Comparison of ENCODE assay signal across 8 cellular contexts in the genomic region with DNA sequence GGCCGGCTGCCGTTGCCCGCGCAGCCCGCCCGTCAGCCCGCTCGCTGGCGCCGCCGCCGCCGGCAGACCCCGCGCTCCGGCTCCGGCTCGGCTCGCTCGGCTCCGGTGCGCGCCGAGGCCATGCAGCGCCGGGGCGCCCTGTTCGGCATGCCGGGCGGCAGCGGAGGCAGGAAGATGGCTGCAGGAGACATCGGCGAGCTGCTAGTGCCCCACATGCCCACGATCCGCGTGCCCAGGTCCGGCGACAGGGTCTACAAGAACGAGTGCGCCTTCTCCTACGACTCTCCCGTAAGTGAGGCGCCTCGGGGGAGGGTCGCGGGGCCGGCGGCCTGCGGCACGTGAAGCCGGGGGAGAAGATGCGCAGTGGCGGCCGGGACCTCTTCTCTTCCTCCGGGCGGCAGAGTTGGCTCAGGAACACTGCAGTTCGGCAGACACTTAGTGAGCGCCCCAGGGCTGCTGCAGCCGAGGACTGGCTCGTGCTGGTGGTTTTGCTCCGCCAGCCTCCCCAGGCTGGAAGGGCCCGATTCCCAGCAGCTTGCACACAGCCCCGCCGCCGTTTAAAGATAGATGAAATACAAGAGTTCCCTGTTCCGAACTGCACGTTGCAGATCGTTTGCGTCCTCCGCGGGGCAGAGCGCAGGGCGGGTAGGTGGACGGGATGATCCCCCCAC. TPM values are rescaled to one million over a fixed set of nuclear protein-coding genes. Genes with fewer than 3 reads are reported as not detected.
A peak's percentile ranks its signal among the peaks of the same experiment; 100 is the strongest.
DNase-seq lines count a peak whose midpoint lies in the region; ATAC-seq, FAIRE-seq and TF ChIP-seq lines count a peak whose summit lies in the region.

No MANE protein-coding gene starts in this region.

- H3K4me1 ChIP-seq in duodenal mucosa (ENCODE audit: control insufficient read depth in 1 of 2, insufficient read depth in 2 of 2, low read length in 2 of 2) (peaks cover 8 to 10% of the 10 kb centered on the region in 2 donors), lower lobe of right lung (peaks cover 19% of the 10 kb centered on the region)

- H3K4me3 ChIP-seq in duodenal mucosa (ENCODE audit: low read depth in 1 of 2, low read length in 2 of 2) (peak overlapping the region; percentile 79 to 83), lower lobe of right lung (peak overlapping the region; percentile 83)

- H3K36me3 ChIP-seq in duodenal mucosa (ENCODE audit: control insufficient read depth in 1 of 2, insufficient read depth in 2 of 2, low read length in 2 of 2) = no peaks in the 10 kb centered on the region
- H3K36me3 ChIP-seq in lower lobe of right lung = no peaks in the 10 kb centered on the region

- DNase-seq in GM19239 (ENCODE audit: insufficient read length, low spot score) (peak; percentile 63), NCI-H524 (lab: John Stamatoyannopoulos, UW) (peak; percentile 70 to 86), lower lobe of right lung (peak; percentile 84)
- peak; percentile 66 to 70 for DNase-seq in activated CD4-positive, alpha-beta T cell treated with anti-CD3 and anti-CD28 coated beads, Interleukin-2, amount 50 U/mL, for 48 hours
- DNase-seq in stimulated activated CD4-positive, alpha-beta T cell treated with anti-CD3 and anti-CD28 coated beads, TNF-alpha, amount 100 ng/mL, for 1 hour (ENCODE audit: low read depth in 3 of 3, low spot score in 1 of 3) = peak in 2 of 3 donors; percentile 29 to 54

- H3K9me3 ChIP-seq in duodenal mucosa (ENCODE audit: control insufficient read depth in 1 of 2, low read length in 2 of 2) = no peaks in the 10 kb centered on the region
- H3K9me3 ChIP-seq in lower lobe of right lung = no peaks in the 10 kb centered on the region

- H3K27ac ChIP-seq in C4-2B = peak overlapping the region; percentile 87
- H3K27ac ChIP-seq in duodenal mucosa (ENCODE audit: low read depth, low read length) = peak overlapping the region; percentile 44
- H3K27ac ChIP-seq in lower lobe of right lung = peak overlapping the region; percentile 92

- intact Hi-C loops in lower lobe of right lung (cut with DNase I) = no loop called here

- peak; percentile 14 for FAIRE-seq in GM19239 (lab: Jason Lieb, UNC)

- peak; percentile 30 for TF ChIP-seq CTCF in C4-2B (conservative IDR thresholded peaks at IDR 0.05)
- no peak for TF ChIP-seq CTCF in lower lobe of right lung (IDR thresholded peaks at IDR 0.05)

- peak; percentile 65 for ATAC-seq in HG03432 (IDR thresholded peaks at IDR 0.05; ENCODE audit: unreplicated experiment)
- ATAC-seq in lower lobe of right lung = peak; percentile 86 to 90

- H3K9ac ChIP-seq in duodenal mucosa (ENCODE audit: low read depth in 1 of 2, low read length in 2 of 2) = peak overlapping the region; percentile 49 to 77

- H3K27me3 ChIP-seq in duodenal mucosa (ENCODE audit: control insufficient read depth in 1 of 2, insufficient read depth in 2 of 2, low read length in 2 of 2) (peaks cover 0 to 4% of the 10 kb centered on the region in 2 donors), lower lobe of right lung (ENCODE audit: low read depth) (no peaks in the 10 kb centered on the region)

RNA-seq across cellular contexts. Expression of a gene that starts 0.4 kb away (rescaled TPM):
- total RNA-seq in lower lobe of right lung = 13.9 TPM

RNA-seq across cellular contexts. Expression of a gene that starts 48.6 kb away (rescaled TPM):
- total RNA-seq in lower lobe of right lung = 93.9 TPM

RNA-seq across cellular contexts. Expression of a gene that starts 48.8 kb away (rescaled TPM):
- total RNA-seq in lower lobe of right lung = 21.0 TPM

Comparison
In these comparisons a context has a peak if more than half of its experiments do, and no peak if none do; other contexts are left out.
1. Peak in every context shown above with its lines: DNase-seq, ATAC-seq, H3K4me3 ChIP-seq and H3K27ac ChIP-seq.